In genomic region chr13:74024314-74024713, GRCh38 we compare ENCODE assay signal across 21 cellular contexts.
DNase-seq lines count a peak whose midpoint lies in the region; ATAC-seq, FAIRE-seq and TF ChIP-seq lines count a peak whose summit lies in the region.
"Had no signal": no experiment of that assay in that cellular context is flagged by ENCODE, and none has a peak within 500 bp of the region (broad histone marks: within the 10 kb centered on the region; RNA-seq: fewer than 3 reads in every experiment).

No MANE protein-coding gene starts in this region.

- no peaks in the 10 kb centered on the region for H3K27me3 Mint-ChIP-seq in CD8-positive, alpha-beta memory T cell
- H3K27me3 Mint-ChIP-seq in immature natural killer cell (ENCODE audit: low read depth in 3 of 3): peaks cover 0 to 6% (median 1%) of the 10 kb centered on the region in 3 donors

- 65 to 73% (median 68%) methylated on average over 4 of the region's 4 CpGs for WGBS in small intestine, 3 donors

- CTCF ChIA-PET in CD8-positive, alpha-beta memory T cell (lab: Charles Lee): interaction anchor here (0.7 to 2.6 kb wide), 3 partner anchors 51 to 263 kb away, joined by 3 to 12 read pairs (median 3); no protein-coding TSS in a partner anchor

- no peak overlapping the region for H3K4me3 ChIP-seq in CD8-positive, alpha-beta memory T cell (ENCODE audit: low read length)
- H3K4me3 ChIP-seq in astrocyte of the spinal cord (ENCODE audit: low read depth, low read length) (no peak overlapping the region), small intestine (ENCODE audit: low read depth in 1 of 2, low read length in 2 of 2) (no peak overlapping the region)

- intact Hi-C loops in Right ventricle myocardium superior (cut with DNase I): no loop called here
- intact Hi-C loops in left cardiac atrium (cut with DNase I): no loop called here

- H3K9me3 Mint-ChIP-seq in CD8-positive, alpha-beta memory T cell: peaks cover 0 to 2% (median 0%) of the 10 kb centered on the region in 5 donors
- no peaks in the 10 kb centered on the region for H3K9me3 Mint-ChIP-seq in immature natural killer cell

- no peaks in the 10 kb centered on the region for H3K27me3 ChIP-seq in CD8-positive, alpha-beta memory T cell (ENCODE audit: insufficient read depth, low read length, poor library complexity, severe bottlenecking)
- H3K27me3 ChIP-seq in small intestine (ENCODE audit: control insufficient read depth in 2 of 2, insufficient read depth in 2 of 2, low read length in 2 of 2): no peaks in the 10 kb centered on the region

- peaks cover 63% of the 10 kb centered on the region for H3K4me1 ChIP-seq in CD8-positive, alpha-beta memory T cell (ENCODE audit: insufficient read depth, low read length)
- peaks cover 2 to 6% of the 10 kb centered on the region in 2 donors for H3K4me1 ChIP-seq in small intestine (ENCODE audit: control insufficient read depth in 2 of 2, insufficient read depth in 1 of 2, low read depth in 1 of 2, low read length in 1 of 2)

- POLR2A ChIA-PET in CD8-positive, alpha-beta memory T cell (lab: Charles Lee): interaction anchor here (0.8 to 1.0 kb wide), 2 partner anchors 38 to 46 kb away, joined by 3 to 4 read pairs; no protein-coding TSS in a partner anchor

- H3K4me1 Mint-ChIP-seq in CD8-positive, alpha-beta memory T cell: peaks cover 71 to 96% (median 93%) of the 10 kb centered on the region in 3 donors
- peaks cover 78 to 99% of the 10 kb centered on the region in 2 donors for H3K4me1 Mint-ChIP-seq in immature natural killer cell

- peak; percentile 65 for ATAC-seq in Right ventricle myocardium superior (ENCODE audit: poor library complexity)
- no peak for ATAC-seq in left cardiac atrium

- in situ Hi-C loops in astrocyte of the spinal cord (cut with HindIII; ENCODE audit: low sequenced_read_pairs): no loop called here

- H3K9me3 ChIP-seq in CD8-positive, alpha-beta memory T cell (ENCODE audit: low read length): no peaks in the 10 kb centered on the region
- no peaks in the 10 kb centered on the region for H3K9me3 ChIP-seq in small intestine (ENCODE audit: control insufficient read depth, low read depth)

- no peak for FAIRE-seq in small intestine (lab: Jason Lieb, UNC)
- FAIRE-seq: D721Med, H54 had no signal

- peaks cover 16 to 34% (median 20%) of the 10 kb centered on the region in 3 donors for H3K36me3 Mint-ChIP-seq in CD8-positive, alpha-beta memory T cell
- peaks cover 17 to 27% (median 27%) of the 10 kb centered on the region in 3 donors for H3K36me3 Mint-ChIP-seq in immature natural killer cell

- no peak for DNase-seq in Right ventricle myocardium superior
- DNase-seq in left cardiac atrium: no peak
- no peak for DNase-seq in CD8-positive, alpha-beta memory T cell
- DNase-seq in astrocyte of the spinal cord (ENCODE audit: low read depth, low spot score): no peak
- no peak for DNase-seq in immature natural killer cell
- DNase-seq in NCI-H226: no peak
- no peak for DNase-seq in activated naive CD4-positive, alpha-beta T cell (lab: John Stamatoyannopoulos, UW)
- DNase-seq in small intestine: no peak
- DNase-seq: 8988T, C1 segment of cervical spinal cord, GDM1, Karpas-422, MV-4-11, NCI-H1105 treated with DMSO at 0.1 percent for 48 hours, NCI-H2029 treated with DMSO at 0.1 percent for 48 hours, NCI-H345, NCI-H524, NCI-H774, SHP77 had no signal

- peaks cover 8% of the 10 kb centered on the region for H3K36me3 ChIP-seq in CD8-positive, alpha-beta memory T cell (ENCODE audit: insufficient read depth, low read length)
- peaks cover 0 to 3% of the 10 kb centered on the region in 2 donors for H3K36me3 ChIP-seq in small intestine (ENCODE audit: control insufficient read depth in 2 of 2, insufficient read depth in 2 of 2, low read length in 2 of 2)

- peak overlapping the region in 3 of 7 donors; percentile 4 to 75 (median 34) for H3K4me3 Mint-ChIP-seq in CD8-positive, alpha-beta memory T cell
- peak overlapping the region in 1 of 5 donors; percentile 62 for H3K4me3 Mint-ChIP-seq in immature natural killer cell

- no peak overlapping the region for H3K27ac ChIP-seq in CD8-positive, alpha-beta memory T cell (ENCODE audit: low read depth, low read length)
- H3K27ac ChIP-seq in small intestine (ENCODE audit: low read depth in 1 of 2, low read length in 1 of 2): no peak overlapping the region

- peak; percentile 1 for TF ChIP-seq CTCF in astrocyte of the spinal cord (IDR thresholded peaks at IDR 0.05; ENCODE audit: low read depth, low read length)

- H3K27ac Mint-ChIP-seq in CD8-positive, alpha-beta memory T cell: peak overlapping the region in 7 of 8 donors; percentile 12 to 90 (median 31)
- peak overlapping the region in 5 of 6 donors; percentile 54 to 92 (median 75) for H3K27ac Mint-ChIP-seq in immature natural killer cell
